Comparison of ENCODE assay signal across 25 cellular contexts in the genomic region with DNA sequence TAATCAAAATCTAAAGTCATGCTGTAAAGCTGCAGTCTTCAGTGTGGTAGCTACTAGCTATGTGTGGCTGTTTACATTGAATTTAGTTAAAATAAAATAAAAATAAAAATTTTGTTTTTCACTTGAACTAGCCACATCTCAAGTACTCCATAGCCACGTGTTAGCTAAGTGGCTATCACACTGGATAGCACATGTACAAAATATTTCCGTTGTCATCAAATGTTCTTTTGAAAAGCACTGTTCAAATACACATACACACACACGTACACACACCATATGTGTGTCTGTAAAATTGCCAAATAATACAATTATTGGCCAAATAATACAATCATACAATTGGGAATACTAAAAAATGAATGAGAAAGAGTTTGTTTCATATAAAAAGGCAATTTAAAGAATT.
"Had no signal": no experiment of that assay in that cellular context is flagged by ENCODE, and none has a peak within 500 bp of the region (broad histone marks: within the 10 kb centered on the region; RNA-seq: fewer than 3 reads in every experiment).

No MANE protein-coding gene starts in this region.

- ATAC-seq: activated CD4-positive, alpha-beta T cell treated with anti-CD3 and anti-CD28 coated beads for 36 hours; activated CD8-positive, alpha-beta memory T cell treated with anti-CD3 and anti-CD28 coated beads, Interleukin-2, amount 10 ng/mL, durations not matched to agents 7 days and 5 days; activated CD8-positive, alpha-beta T cell treated with anti-CD3 and anti-CD28 coated beads, Interleukin-2, amount 10 ng/mL, durations not matched to agents 7 days and 5 days; activated naive CD4-positive, alpha-beta T cell treated with anti-CD3 and anti-CD28 coated beads, Interleukin-2, amount 50 U/mL, for 72 hours; T-cell had no signal

- H3K27me3 ChIP-seq: ascending aorta, brain microvascular endothelial cell, colonic mucosa, esophagus squamous epithelium had no signal

- H3K27me3 Mint-ChIP-seq: activated CD4-positive, alpha-beta memory T cell treated with anti-CD3 and anti-CD28 coated beads for 36 hours; activated CD4-positive, alpha-beta T cell treated with anti-CD3 and anti-CD28 coated beads for 36 hours; activated CD4-positive, alpha-beta T cell treated with anti-CD3 and anti-CD28 coated beads, Interleukin-2, amount 10 ng/mL, durations not matched to agents 24 days and 14 days; activated CD8-positive, alpha-beta memory T cell treated with anti-CD3 and anti-CD28 coated beads, Interleukin-2, amount 10 ng/mL, durations not matched to agents 7 days and 5 days; activated naive CD4-positive, alpha-beta T cell treated with anti-CD3 and anti-CD28 coated beads, Interleukin-2, amount 10 ng/mL, durations not matched to agents 7 days and 5 days; activated naive CD8-positive, alpha-beta T cell treated with anti-CD3 and anti-CD28 coated beads, Interleukin-2, amount 10 ng/mL, durations not matched to agents 7 days and 5 days; central memory CD8-positive, alpha-beta T cell; T-cell had no signal

- H3K36me3 ChIP-seq: ascending aorta, brain microvascular endothelial cell, colonic mucosa, esophagus squamous epithelium had no signal

- H3K4me1 ChIP-seq: ascending aorta, colonic mucosa, esophagus squamous epithelium had no signal

- H3K27ac Mint-ChIP-seq: activated CD4-positive, alpha-beta memory T cell treated with anti-CD3 and anti-CD28 coated beads for 36 hours; activated CD4-positive, alpha-beta T cell treated with anti-CD3 and anti-CD28 coated beads for 36 hours; activated CD4-positive, alpha-beta T cell treated with anti-CD3 and anti-CD28 coated beads, Interleukin-2, amount 10 ng/mL, durations not matched to agents 24 days and 14 days; activated CD8-positive, alpha-beta memory T cell treated with anti-CD3 and anti-CD28 coated beads, Interleukin-2, amount 10 ng/mL, durations not matched to agents 7 days and 5 days; activated CD8-positive, alpha-beta T cell treated with anti-CD3 and anti-CD28 coated beads, Interleukin-2, amount 10 ng/mL, durations not matched to agents 7 days and 5 days; activated naive CD4-positive, alpha-beta T cell treated with anti-CD3 and anti-CD28 coated beads, Interleukin-2, amount 10 ng/mL, durations not matched to agents 7 days and 5 days; activated naive CD4-positive, alpha-beta T cell treated with anti-CD3 and anti-CD28 coated beads, Interleukin-2, amount 50 U/mL, for 72 hours; activated naive CD8-positive, alpha-beta T cell treated with anti-CD3 and anti-CD28 coated beads, Interleukin-2, amount 10 ng/mL, durations not matched to agents 7 days and 5 days; T-cell had no signal

- H3K4me1 Mint-ChIP-seq: activated CD4-positive, alpha-beta T cell treated with anti-CD3 and anti-CD28 coated beads for 36 hours; activated CD4-positive, alpha-beta T cell treated with anti-CD3 and anti-CD28 coated beads, Interleukin-2, amount 10 ng/mL, durations not matched to agents 24 days and 14 days; activated CD8-positive, alpha-beta memory T cell treated with anti-CD3 and anti-CD28 coated beads, Interleukin-2, amount 10 ng/mL, durations not matched to agents 7 days and 5 days; activated naive CD4-positive, alpha-beta T cell treated with anti-CD3 and anti-CD28 coated beads, Interleukin-2, amount 10 ng/mL, durations not matched to agents 7 days and 5 days; activated naive CD8-positive, alpha-beta T cell treated with anti-CD3 and anti-CD28 coated beads, Interleukin-2, amount 10 ng/mL, durations not matched to agents 7 days and 5 days; central memory CD8-positive, alpha-beta T cell; T-cell had no signal

- H3K4me3 Mint-ChIP-seq: activated CD4-positive, alpha-beta memory T cell treated with anti-CD3 and anti-CD28 coated beads for 36 hours; activated CD4-positive, alpha-beta T cell treated with anti-CD3 and anti-CD28 coated beads for 36 hours; activated CD4-positive, alpha-beta T cell treated with anti-CD3 and anti-CD28 coated beads, Interleukin-2, amount 10 ng/mL, durations not matched to agents 24 days and 14 days; activated CD8-positive, alpha-beta memory T cell treated with anti-CD3 and anti-CD28 coated beads, Interleukin-2, amount 10 ng/mL, durations not matched to agents 7 days and 5 days; activated CD8-positive, alpha-beta T cell treated with anti-CD3 and anti-CD28 coated beads, Interleukin-2, amount 10 ng/mL, durations not matched to agents 7 days and 5 days; activated naive CD4-positive, alpha-beta T cell treated with anti-CD3 and anti-CD28 coated beads, Interleukin-2, amount 10 ng/mL, durations not matched to agents 7 days and 5 days; activated naive CD8-positive, alpha-beta T cell treated with anti-CD3 and anti-CD28 coated beads, Interleukin-2, amount 10 ng/mL, durations not matched to agents 7 days and 5 days; central memory CD8-positive, alpha-beta T cell; T-cell had no signal

- DNase-seq: activated CD4-positive, alpha-beta memory T cell treated with anti-CD3 and anti-CD28 coated beads for 36 hours; activated CD4-positive, alpha-beta T cell treated with anti-CD3 and anti-CD28 coated beads for 36 hours; activated CD4-positive, alpha-beta T cell treated with anti-CD3 and anti-CD28 coated beads, Interleukin-2, amount 10 ng/mL, durations not matched to agents 24 days and 14 days; activated CD4-positive, CD25-positive, alpha-beta regulatory T cell; activated CD4-positive, CD25-positive, alpha-beta regulatory T cell treated with anti-CD3 and anti-CD28 coated beads, Interleukin-2, amount 50 U/mL, for 72 hours; activated CD8-positive, alpha-beta memory T cell treated with anti-CD3 and anti-CD28 coated beads, Interleukin-2, amount 10 ng/mL, durations not matched to agents 7 days and 5 days; activated CD8-positive, alpha-beta memory T cell treated with anti-CD3 and anti-CD28 coated beads, Interleukin-2, amount 50 U/mL, for 4 hours; activated CD8-positive, alpha-beta T cell treated with anti-CD3 and anti-CD28 coated beads, Interleukin-2, amount 10 ng/mL, durations not matched to agents 7 days and 5 days; activated gamma-delta T cell; activated naive CD4-positive, alpha-beta T cell; activated naive CD4-positive, alpha-beta T cell treated with anti-CD3 and anti-CD28 coated beads, Interleukin-2, amount 10 ng/mL, durations not matched to agents 7 days and 5 days; activated naive CD8-positive, alpha-beta T cell treated with anti-CD3 and anti-CD28 coated beads, Interleukin-2, amount 10 ng/mL, durations not matched to agents 7 days and 5 days; activated T-cell treated with anti-CD3 and anti-CD28 coated beads, Interleukin-2, amount 50 U/mL, for 1 hour; activated T-cell treated with anti-CD3 and anti-CD28 coated beads, Interleukin-2, amount 50 U/mL, for 48 hours; brain microvascular endothelial cell; colonic mucosa; effector CD8-positive, alpha-beta T cell; esophagus squamous epithelium; SW 1271; T-cell; T-helper 2 cell had no signal

- H3K27ac ChIP-seq: ascending aorta, colonic mucosa, epithelial cell of prostate, esophagus squamous epithelium had no signal

- H3K9me3 ChIP-seq: ascending aorta, colonic mucosa had no signal

- H3K36me3 Mint-ChIP-seq: activated CD4-positive, alpha-beta memory T cell treated with anti-CD3 and anti-CD28 coated beads for 36 hours; activated CD8-positive, alpha-beta memory T cell treated with anti-CD3 and anti-CD28 coated beads, Interleukin-2, amount 10 ng/mL, durations not matched to agents 7 days and 5 days; activated naive CD4-positive, alpha-beta T cell treated with anti-CD3 and anti-CD28 coated beads, Interleukin-2, amount 10 ng/mL, durations not matched to agents 7 days and 5 days; activated naive CD4-positive, alpha-beta T cell treated with anti-CD3 and anti-CD28 coated beads, Interleukin-2, amount 50 U/mL, for 72 hours; activated naive CD8-positive, alpha-beta T cell treated with anti-CD3 and anti-CD28 coated beads, Interleukin-2, amount 10 ng/mL, durations not matched to agents 7 days and 5 days; T-cell had no signal

- H3K4me3 ChIP-seq: ascending aorta, colonic mucosa, esophagus squamous epithelium had no signal
